ENCODE assay signal across 6 cellular contexts in genomic region chr17:40063915-40064531, GRCh38. TPM values are rescaled to one million over a fixed set of nuclear protein-coding genes. Genes with fewer than 3 reads are reported as not detected.
DNase-seq lines count a peak whose midpoint lies in the region; ATAC-seq and TF ChIP-seq lines count a peak whose summit lies in the region.

No MANE protein-coding gene starts in this region.

- H3K9me2 ChIP-seq in MM.1S (replicated peaks; ENCODE audit: insufficient read depth, low read length), result no peaks in the 10 kb centered on the region

- peaks cover 14% of the 10 kb centered on the region for H3K4me1 ChIP-seq in MM.1S (ENCODE audit: low read length)

- no peak overlapping the region for H3K27ac Mint-ChIP-seq in osteocyte (ENCODE audit: unreplicated experiment)

- peak overlapping the region; percentile 65; the same call in 1 of the 2 replicates for H3K4me2 ChIP-seq in MM.1S (ENCODE audit: low read depth, low read length)

- no peaks in the 10 kb centered on the region for H3K79me2 ChIP-seq in MM.1S (ENCODE audit: low read length)

- no peaks in the 10 kb centered on the region for H3K36me3 Mint-ChIP-seq in osteocyte (ENCODE audit: unreplicated experiment)

- no peaks in the 10 kb centered on the region for H3K9me3 ChIP-seq in MM.1S (replicated peaks; ENCODE audit: insufficient read depth, low read length)

- H3K9me3 Mint-ChIP-seq in osteocyte (ENCODE audit: unreplicated experiment), result no peaks in the 10 kb centered on the region

- H3K27me3 Mint-ChIP-seq in osteocyte (ENCODE audit: unreplicated experiment), result no peaks in the 10 kb centered on the region

- no peak overlapping the region for H3K27ac ChIP-seq in MM.1S (ENCODE audit: low read length)

- H3K4me1 Mint-ChIP-seq in osteocyte (ENCODE audit: unreplicated experiment), result peaks cover 59% of the 10 kb centered on the region

- H3F3A ChIP-seq in MM.1S (ENCODE audit: insufficient read depth, low read length), result no peaks in the 10 kb centered on the region

- TF ChIP-seq CTCF in MM.1S (IDR thresholded peaks at IDR 0.05; ENCODE audit: low read length) (no peak), choroid plexus epithelial cell (conservative IDR thresholded peaks at IDR 0.05; ENCODE audit: low read depth, low read length) (no peak), osteocyte (IDR thresholded peaks at IDR 0.05) (no peak)

- DNase-seq in MM.1S, result no peak
- no peak for DNase-seq in choroid plexus epithelial cell (ENCODE audit: low read depth)
- DNase-seq in osteocyte (ENCODE audit: extremely low spot score, unreplicated experiment), result no peak
- DNase-seq in middle frontal gyrus (ENCODE audit: extremely low spot score, low spot score), result no peak
- no peak for DNase-seq in GOT3 (lab: John Stamatoyannopoulos, UW)

- no peaks in the 10 kb centered on the region for H4K20me1 ChIP-seq in MM.1S (ENCODE audit: insufficient read depth, low read length)

- no peak for ATAC-seq in GM18520 (IDR thresholded peaks at IDR 0.05; ENCODE audit: unreplicated experiment)

- H2AFZ ChIP-seq in MM.1S (ENCODE audit: low read length), result no peak overlapping the region

- H3K4me3 ChIP-seq in MM.1S (ENCODE audit: low read length) (peak overlapping the region; percentile 98; the same call in 1 of the 2 replicates), choroid plexus epithelial cell (ENCODE audit: low read depth, low read length) (peak overlapping the region; percentile 91)

- H3K4me3 Mint-ChIP-seq in osteocyte (ENCODE audit: unreplicated experiment), result peak overlapping the region; percentile 87

- peaks cover 19% of the 10 kb centered on the region for H3K27me3 ChIP-seq in MM.1S (replicated peaks; ENCODE audit: insufficient read depth, low read length)

- peak overlapping the region; percentile 63; the same call in 1 of the 2 replicates for H3K9ac ChIP-seq in MM.1S (ENCODE audit: low read length)

- H3K36me3 ChIP-seq in MM.1S (replicated peaks; ENCODE audit: insufficient read depth, low read length), result no peaks in the 10 kb centered on the region

RNA-seq across cellular contexts. Expression of gene THRA, which starts 1.3 kb away (rescaled TPM):
- total RNA-seq in osteocyte, result 44.6 and 46.3 TPM in 2 replicates

RNA-seq across cellular contexts. Expression of gene MED24, which starts 9.8 kb away (rescaled TPM):
- total RNA-seq in osteocyte, result 74.5 and 96.2 TPM in 2 replicates

RNA-seq across cellular contexts. Expression of gene NR1D1, which starts 36.4 kb away (rescaled TPM):
- 6.1 and 6.9 TPM in 2 replicates for total RNA-seq in osteocyte

RNA-seq across cellular contexts. Expression of gene CSF3, which starts 48.8 kb away (rescaled TPM):
- total RNA-seq in osteocyte, result not detected in 2 replicates

RNA-seq across cellular contexts. Expression of gene MSL1, which starts 57.7 kb away (rescaled TPM):
- 85.9 and 86.8 TPM in 2 replicates for total RNA-seq in osteocyte
